ENCODE assay signal across 8 cellular contexts in the genomic region with DNA sequence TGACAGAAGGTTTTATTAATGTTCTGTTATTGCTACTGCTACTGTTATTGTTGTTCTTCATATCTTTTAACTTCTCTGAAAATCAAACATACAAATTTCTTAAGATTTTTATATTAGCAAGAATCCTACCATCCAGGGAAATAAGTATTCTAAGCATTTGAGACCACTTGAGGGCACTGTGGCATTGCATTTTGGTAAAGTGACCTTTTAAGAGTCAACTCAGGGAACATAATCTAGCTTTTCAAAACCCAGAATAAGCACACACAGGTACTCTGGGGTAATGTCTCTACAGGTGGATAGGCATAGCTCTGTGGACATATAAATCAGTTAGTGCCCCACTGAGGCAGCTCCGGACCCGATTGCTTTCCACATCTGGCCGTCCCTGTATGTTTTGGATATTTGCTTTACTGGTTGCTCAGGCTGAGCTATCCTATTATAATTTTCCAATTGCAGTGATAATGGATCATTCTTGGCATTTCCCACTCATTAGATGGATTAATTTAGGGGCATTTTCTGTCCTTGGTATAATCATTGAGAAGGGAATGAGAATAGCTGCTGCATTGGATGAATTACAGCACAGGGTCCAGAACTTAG.
DNase-seq lines count a peak whose midpoint lies in the region; ATAC-seq and TF ChIP-seq lines count a peak whose summit lies in the region.

No MANE protein-coding gene starts in this region.

- intact Hi-C loops in heart left ventricle (cut with DNase I) (loop anchor here in 5 of 10 donors (5.0 to 10.0 kb wide), 3 partner anchors 583 to 1653 kb away; no protein-coding TSS in a partner anchor), Right ventricle myocardium inferior (cut with DNase I) (loop anchor here (5.0 kb wide), 1 partner anchor 591 kb away; no protein-coding TSS in a partner anchor)

- H3K27me3 ChIP-seq in heart left ventricle = no peaks in the 10 kb centered on the region

- no peaks in the 10 kb centered on the region for H3K4me1 ChIP-seq in heart left ventricle

- no peak for TF ChIP-seq POLR2A in heart left ventricle (IDR thresholded peaks at IDR 0.05)

- ATAC-seq in heart left ventricle (peak in 3 of 4 donors; percentile 5 to 47 (median 45)), Right ventricle myocardium inferior (no peak), GM21619 (IDR thresholded peaks at IDR 0.05; ENCODE audit: unreplicated experiment) (no peak)

- TF ChIP-seq CTCF in heart left ventricle (IDR thresholded peaks at IDR 0.05) = peak in 10 of 12 donors; percentile 13 to 59 (median 48)
- no peak for TF ChIP-seq CTCF in fibroblast of the aortic adventitia (IDR thresholded peaks at IDR 0.05; ENCODE audit: insufficient read depth, low read length)
- TF ChIP-seq CTCF in retinal pigment epithelial cell (conservative IDR thresholded peaks at IDR 0.05; ENCODE audit: low read depth, low read length) = peak; percentile 53

- H3K36me3 ChIP-seq in heart left ventricle = no peaks in the 10 kb centered on the region

- WGBS in heart left ventricle, 4 donors = 52 to 75% (median 71%) methylated on average over 3 of the region's 3 CpGs

- H3K4me3 ChIP-seq in heart left ventricle (no peak overlapping the region), fibroblast of the aortic adventitia (ENCODE audit: low read depth, low read length) (no peak overlapping the region), retinal pigment epithelial cell (ENCODE audit: low read length) (no peak overlapping the region)

- no peaks in the 10 kb centered on the region for H3K9me3 ChIP-seq in heart left ventricle

- no peak overlapping the region for H3K27ac ChIP-seq in heart left ventricle

- DNase-seq in heart left ventricle = no peak
- DNase-seq in Right ventricle myocardium inferior (ENCODE audit: missing footprints) = no peak
- peak; percentile 61 for DNase-seq in RPMI8226
- peak; percentile 33 for DNase-seq in fibroblast of the aortic adventitia (ENCODE audit: low read depth)
- peak; percentile 12 for DNase-seq in retinal pigment epithelial cell (ENCODE audit: low read depth)
- DNase-seq in GM19238 (ENCODE audit: insufficient read length, low spot score) = no peak
- DNase-seq in stimulated activated naive CD4-positive, alpha-beta T cell (lab: John Stamatoyannopoulos, UW) = no peak

Comparison
In these comparisons a context has a peak if more than half of its experiments do, and no peak if none do; other contexts are left out.
1. ATAC-seq: peak in heart left ventricle (3 of 4); none in Right ventricle myocardium inferior (single experiment) and GM21619 (single experiment).
2. DNase-seq: peak in RPMI8226 (single experiment), fibroblast of the aortic adventitia (single experiment) and retinal pigment epithelial cell (single experiment); none in heart left ventricle (0 of 5), Right ventricle myocardium inferior (single experiment), GM19238 (single experiment) and stimulated activated naive CD4-positive, alpha-beta T cell (0 of 6).